Comparison of ENCODE assay signal across 16 cellular contexts in the genomic region with DNA sequence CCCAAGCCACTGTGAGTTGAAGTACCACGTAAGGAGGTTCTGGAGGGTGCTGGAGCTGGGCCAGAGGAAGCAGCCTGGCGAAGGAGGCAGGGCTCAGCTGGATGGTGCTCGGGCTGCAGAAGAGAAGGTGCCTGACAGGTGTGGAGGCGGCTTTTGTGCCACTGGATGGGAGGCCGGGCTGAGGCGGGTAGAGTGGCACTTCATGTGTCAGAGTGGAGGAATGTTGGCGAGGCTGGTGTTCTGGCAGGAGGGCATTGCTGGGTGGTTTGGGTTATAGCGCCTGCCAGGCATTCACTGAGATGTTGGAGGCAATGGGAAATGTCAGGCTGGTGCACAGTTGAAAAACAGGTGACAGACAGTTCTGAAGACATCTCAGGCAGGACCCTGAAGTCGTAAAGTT. TPM values are rescaled to one million over a fixed set of nuclear protein-coding genes. Genes with fewer than 3 reads are reported as not detected.
DNase-seq lines count a peak whose midpoint lies in the region; ATAC-seq and TF ChIP-seq lines count a peak whose summit lies in the region.
"Had no signal": no experiment of that assay in that cellular context is flagged by ENCODE, and none has a peak within 500 bp of the region (broad histone marks: within the 10 kb centered on the region; RNA-seq: fewer than 3 reads in every experiment).

No MANE protein-coding gene starts in this region.

- intact Hi-C loops in lower lobe of right lung (cut with DNase I) = no loop called here
- intact Hi-C loops in upper lobe of right lung (cut with DNase I) = no loop called here
- intact Hi-C loops in left colon (cut with DNase I, micrococcal nuclease) = no loop called here

- H3K27ac ChIP-seq in lower lobe of right lung = no peak overlapping the region
- H3K27ac ChIP-seq in upper lobe of right lung = no peak overlapping the region

- H3K27me3 ChIP-seq in lower lobe of right lung (ENCODE audit: low read depth) = no peaks in the 10 kb centered on the region
- no peaks in the 10 kb centered on the region for H3K27me3 ChIP-seq in upper lobe of right lung
- H3K27me3 ChIP-seq: spleen had no signal

- H3K9me3 ChIP-seq in lower lobe of right lung = no peaks in the 10 kb centered on the region
- no peaks in the 10 kb centered on the region for H3K9me3 ChIP-seq in upper lobe of right lung
- H3K9me3 ChIP-seq: spleen had no signal

- no peak overlapping the region for H3K4me3 Mint-ChIP-seq in activated naive CD4-positive, alpha-beta T cell treated with anti-CD3 and anti-CD28 coated beads, Interleukin-2, amount 50 U/mL, for 24 hours
- H3K4me3 Mint-ChIP-seq in activated naive CD8-positive, alpha-beta T cell treated with anti-CD3 and anti-CD28 coated beads for 36 hours = no peak overlapping the region
- H3K4me3 Mint-ChIP-seq: activated CD4-positive, alpha-beta memory T cell treated with anti-CD3 and anti-CD28 coated beads, Interleukin-2, amount 10 ng/mL, durations not matched to agents 7 days and 5 days; T-helper 1 cell treated with Interleukin-12 subunit alpha and Interleukin-12 subunit beta and Interleukin-4 antibody, amounts not matched to agents 30 μg/mL and 1 μg/mL, for 36 hours had no signal

- ATAC-seq in lower lobe of right lung (peak; percentile 79 to 86), upper lobe of right lung (peak; percentile 84), left colon (no peak)
- ATAC-seq: left lobe of liver had no signal

- H3K4me1 Mint-ChIP-seq in activated naive CD4-positive, alpha-beta T cell treated with anti-CD3 and anti-CD28 coated beads, Interleukin-2, amount 50 U/mL, for 24 hours = peaks cover 67% of the 10 kb centered on the region
- peaks cover 34% of the 10 kb centered on the region for H3K4me1 Mint-ChIP-seq in activated naive CD8-positive, alpha-beta T cell treated with anti-CD3 and anti-CD28 coated beads for 36 hours

- H3K36me3 Mint-ChIP-seq in activated naive CD4-positive, alpha-beta T cell treated with anti-CD3 and anti-CD28 coated beads, Interleukin-2, amount 50 U/mL, for 24 hours = peaks cover 23% of the 10 kb centered on the region
- H3K36me3 Mint-ChIP-seq in activated naive CD8-positive, alpha-beta T cell treated with anti-CD3 and anti-CD28 coated beads for 36 hours = peaks cover 34% of the 10 kb centered on the region

- H3K4me1 ChIP-seq in lower lobe of right lung = peaks cover 52% of the 10 kb centered on the region
- peaks cover 42% of the 10 kb centered on the region for H3K4me1 ChIP-seq in upper lobe of right lung

- H3K27me3 Mint-ChIP-seq in activated naive CD4-positive, alpha-beta T cell treated with anti-CD3 and anti-CD28 coated beads, Interleukin-2, amount 50 U/mL, for 24 hours = no peaks in the 10 kb centered on the region
- no peaks in the 10 kb centered on the region for H3K27me3 Mint-ChIP-seq in activated naive CD8-positive, alpha-beta T cell treated with anti-CD3 and anti-CD28 coated beads for 36 hours
- H3K27me3 Mint-ChIP-seq: activated CD4-positive, alpha-beta memory T cell treated with anti-CD3 and anti-CD28 coated beads, Interleukin-2, amount 10 ng/mL, durations not matched to agents 7 days and 5 days had no signal

- peaks cover 43% of the 10 kb centered on the region for H3K36me3 ChIP-seq in lower lobe of right lung
- H3K36me3 ChIP-seq in upper lobe of right lung = peaks cover 39% of the 10 kb centered on the region

- no peak for DNase-seq in activated naive CD4-positive, alpha-beta T cell treated with Interleukin-2 at 50 U/mL for 16 hours
- DNase-seq in activated naive CD8-positive, alpha-beta T cell treated with anti-CD3 and anti-CD28 coated beads for 36 hours = no peak
- DNase-seq in lower lobe of right lung (peak; percentile 59), upper lobe of right lung (peak; percentile 78), HPDE6-E6E7 (ENCODE audit: extremely low spot score) (no peak), left colon (no peak), SHP77 (lab: John Stamatoyannopoulos, UW) (no peak)
- DNase-seq: activated CD4-positive, alpha-beta memory T cell treated with anti-CD3 and anti-CD28 coated beads, Interleukin-2, amount 10 ng/mL, durations not matched to agents 7 days and 5 days; DMS153; effector memory CD4-positive, alpha-beta T cell; KG1; NCI-H1930; spleen had no signal

- H3K4me3 ChIP-seq in lower lobe of right lung = no peak overlapping the region
- no peak overlapping the region for H3K4me3 ChIP-seq in upper lobe of right lung
- H3K4me3 ChIP-seq: spleen had no signal

- TF ChIP-seq CTCF in lower lobe of right lung (IDR thresholded peaks at IDR 0.05) (no peak), upper lobe of right lung (IDR thresholded peaks at IDR 0.05) (no peak)

- H3K9me3 Mint-ChIP-seq in activated naive CD4-positive, alpha-beta T cell treated with anti-CD3 and anti-CD28 coated beads, Interleukin-2, amount 50 U/mL, for 24 hours = no peaks in the 10 kb centered on the region
- H3K9me3 Mint-ChIP-seq in activated naive CD8-positive, alpha-beta T cell treated with anti-CD3 and anti-CD28 coated beads for 36 hours = no peaks in the 10 kb centered on the region
- H3K9me3 Mint-ChIP-seq: activated CD4-positive, alpha-beta memory T cell treated with anti-CD3 and anti-CD28 coated beads, Interleukin-2, amount 10 ng/mL, durations not matched to agents 7 days and 5 days; T-helper 1 cell treated with Interleukin-12 subunit alpha and Interleukin-12 subunit beta and Interleukin-4 antibody, amounts not matched to agents 30 μg/mL and 1 μg/mL, for 36 hours had no signal

- peak overlapping the region; percentile 35 for H3K27ac Mint-ChIP-seq in activated naive CD4-positive, alpha-beta T cell treated with anti-CD3 and anti-CD28 coated beads, Interleukin-2, amount 50 U/mL, for 24 hours
- H3K27ac Mint-ChIP-seq in activated naive CD8-positive, alpha-beta T cell treated with anti-CD3 and anti-CD28 coated beads for 36 hours = peak overlapping the region; percentile 31
- H3K27ac Mint-ChIP-seq: activated CD4-positive, alpha-beta memory T cell treated with anti-CD3 and anti-CD28 coated beads, Interleukin-2, amount 10 ng/mL, durations not matched to agents 7 days and 5 days; T-helper 1 cell treated with Interleukin-12 subunit alpha and Interleukin-12 subunit beta and Interleukin-4 antibody, amounts not matched to agents 30 μg/mL and 1 μg/mL, for 36 hours had no signal

RNA-seq across cellular contexts. Expression of a gene that starts 24.2 kb away (rescaled TPM):
- total RNA-seq in activated naive CD8-positive, alpha-beta T cell treated with anti-CD3 and anti-CD28 coated beads for 36 hours = 10 to 100 TPM; 70.0 to 72.9 TPM
- 47.9 TPM for total RNA-seq in lower lobe of right lung
- 45.7 TPM for total RNA-seq in upper lobe of right lung
- total RNA-seq in left colon = 10 to 100 TPM; 51.5 to 59.6 TPM

RNA-seq across cellular contexts. Expression of a gene that starts 38.1 kb away (rescaled TPM):
- 10 to 100 TPM; 83.0 to 86.4 TPM for total RNA-seq in activated naive CD8-positive, alpha-beta T cell treated with anti-CD3 and anti-CD28 coated beads for 36 hours
- total RNA-seq in lower lobe of right lung (13.1 TPM), upper lobe of right lung (13.9 TPM), left colon (10 to 100 TPM; 18.9 to 23.2 TPM)

RNA-seq across cellular contexts. Expression of a gene that starts 40.4 kb away (rescaled TPM):
- under 1 TPM; 0.06 to 0.20 TPM for total RNA-seq in activated naive CD8-positive, alpha-beta T cell treated with anti-CD3 and anti-CD28 coated beads for 36 hours
- 0.47 TPM for total RNA-seq in lower lobe of right lung
- 0.41 TPM for total RNA-seq in upper lobe of right lung
- total RNA-seq in left colon = under 1 TPM in 1 of 2 donors, not detected in 1; 0.28 TPM

RNA-seq across cellular contexts. Expression of a gene that starts 40.9 kb away (rescaled TPM):
- under 1 TPM; 0.29 to 0.34 TPM for total RNA-seq in activated naive CD8-positive, alpha-beta T cell treated with anti-CD3 and anti-CD28 coated beads for 36 hours
- 0.41 TPM for total RNA-seq in lower lobe of right lung
- total RNA-seq in upper lobe of right lung = 0.69 TPM
- total RNA-seq in left colon = under 1 TPM; 0.49 to 0.53 TPM

RNA-seq across cellular contexts. Expression of a gene that starts 50.4 kb away (rescaled TPM):
- total RNA-seq in activated naive CD8-positive, alpha-beta T cell treated with anti-CD3 and anti-CD28 coated beads for 36 hours = 10 to 100 TPM; 52.6 to 53.8 TPM
- total RNA-seq in lower lobe of right lung (36.1 TPM), upper lobe of right lung (41.3 TPM), left colon (10 to 100 TPM; 29.0 to 46.5 TPM)

Comparison
In these comparisons a context has a peak if more than half of its experiments do, and no peak if none do; other contexts are left out.
1. DNase-seq: peak in lower lobe of right lung (single experiment) and upper lobe of right lung (single experiment); none in activated naive CD4-positive, alpha-beta T cell treated with Interleukin-2 at 50 U/mL for 16 hours (single experiment), activated naive CD8-positive, alpha-beta T cell treated with anti-CD3 and anti-CD28 coated beads for 36 hours (single experiment), HPDE6-E6E7 (single experiment), left colon (0 of 2) and SHP77 (0 of 2).